In the genomic region with DNA sequence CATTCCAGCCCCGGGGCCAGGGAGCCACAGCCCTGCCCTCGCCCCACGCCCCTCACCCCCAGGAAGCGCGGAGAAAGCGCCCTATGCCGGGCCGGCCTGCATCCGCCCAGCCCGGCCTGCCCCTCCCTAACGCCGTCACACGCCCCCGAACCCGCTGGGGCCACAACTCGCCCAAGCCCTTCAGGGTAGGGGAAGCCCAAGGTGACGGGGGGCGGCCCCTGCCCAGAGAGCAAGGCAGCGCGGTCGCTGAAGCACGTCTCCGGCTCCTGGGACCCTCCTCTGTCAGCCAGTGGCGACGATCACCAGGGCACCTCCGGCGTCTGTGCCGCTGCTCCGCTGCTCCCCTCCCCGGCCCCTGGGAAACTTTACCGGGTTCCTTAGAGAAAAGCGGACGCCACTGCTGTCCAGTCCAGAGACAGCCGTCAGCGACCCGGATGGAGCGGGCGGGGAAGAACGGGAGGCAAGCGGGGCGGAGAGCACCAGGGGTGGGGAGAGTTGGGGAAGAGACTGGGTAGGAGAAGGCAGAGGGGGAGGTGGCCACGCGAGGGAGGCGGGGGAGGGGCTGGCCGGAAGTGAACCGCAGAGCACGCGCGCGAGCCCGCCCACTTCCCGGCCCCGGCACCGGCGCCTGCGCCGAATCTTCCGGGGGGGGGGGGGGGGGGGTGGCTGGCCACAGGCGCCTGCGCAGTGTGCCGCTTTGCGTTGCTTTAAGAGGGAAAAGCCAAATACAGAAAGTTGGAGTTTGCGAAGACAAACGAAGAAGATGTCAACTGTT, we compare ENCODE assay signal across 1 cellular context.
TF ChIP-seq lines count a peak whose summit lies in the region.

A gene with protein sequence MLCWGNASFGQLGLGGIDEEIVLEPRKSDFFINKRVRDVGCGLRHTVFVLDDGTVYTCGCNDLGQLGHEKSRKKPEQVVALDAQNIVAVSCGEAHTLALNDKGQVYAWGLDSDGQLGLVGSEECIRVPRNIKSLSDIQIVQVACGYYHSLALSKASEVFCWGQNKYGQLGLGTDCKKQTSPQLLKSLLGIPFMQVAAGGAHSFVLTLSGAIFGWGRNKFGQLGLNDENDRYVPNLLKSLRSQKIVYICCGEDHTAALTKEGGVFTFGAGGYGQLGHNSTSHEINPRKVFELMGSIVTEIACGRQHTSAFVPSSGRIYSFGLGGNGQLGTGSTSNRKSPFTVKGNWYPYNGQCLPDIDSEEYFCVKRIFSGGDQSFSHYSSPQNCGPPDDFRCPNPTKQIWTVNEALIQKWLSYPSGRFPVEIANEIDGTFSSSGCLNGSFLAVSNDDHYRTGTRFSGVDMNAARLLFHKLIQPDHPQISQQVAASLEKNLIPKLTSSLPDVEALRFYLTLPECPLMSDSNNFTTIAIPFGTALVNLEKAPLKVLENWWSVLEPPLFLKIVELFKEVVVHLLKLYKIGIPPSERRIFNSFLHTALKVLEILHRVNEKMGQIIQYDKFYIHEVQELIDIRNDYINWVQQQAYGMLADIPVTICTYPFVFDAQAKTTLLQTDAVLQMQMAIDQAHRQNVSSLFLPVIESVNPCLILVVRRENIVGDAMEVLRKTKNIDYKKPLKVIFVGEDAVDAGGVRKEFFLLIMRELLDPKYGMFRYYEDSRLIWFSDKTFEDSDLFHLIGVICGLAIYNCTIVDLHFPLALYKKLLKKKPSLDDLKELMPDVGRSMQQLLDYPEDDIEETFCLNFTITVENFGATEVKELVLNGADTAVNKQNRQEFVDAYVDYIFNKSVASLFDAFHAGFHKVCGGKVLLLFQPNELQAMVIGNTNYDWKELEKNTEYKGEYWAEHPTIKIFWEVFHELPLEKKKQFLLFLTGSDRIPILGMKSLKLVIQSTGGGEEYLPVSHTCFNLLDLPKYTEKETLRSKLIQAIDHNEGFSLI (minus strand): TSS at position 509 of the 775 bp plus-strand sequence. CDS start 2,175 bp downstream, outside the sequence.

TF ChIP-seq in HEK293, 187 proteins besides CTCF, POLR2A, EP300 and RAD21 (continued from another document and continues in another):
- TF ChIP-seq, protein P1, sequence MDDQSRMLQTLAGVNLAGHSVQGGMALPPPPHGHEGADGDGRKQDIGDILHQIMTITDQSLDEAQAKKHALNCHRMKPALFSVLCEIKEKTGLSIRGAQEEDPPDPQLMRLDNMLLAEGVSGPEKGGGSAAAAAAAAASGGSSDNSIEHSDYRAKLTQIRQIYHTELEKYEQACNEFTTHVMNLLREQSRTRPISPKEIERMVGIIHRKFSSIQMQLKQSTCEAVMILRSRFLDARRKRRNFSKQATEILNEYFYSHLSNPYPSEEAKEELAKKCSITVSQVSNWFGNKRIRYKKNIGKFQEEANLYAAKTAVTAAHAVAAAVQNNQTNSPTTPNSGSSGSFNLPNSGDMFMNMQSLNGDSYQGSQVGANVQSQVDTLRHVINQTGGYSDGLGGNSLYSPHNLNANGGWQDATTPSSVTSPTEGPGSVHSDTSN (CRISPR knock-in tag; IDR thresholded peaks at IDR 0.05) = no peak
- no peak for TF ChIP-seq ZNF138 (tag by site-specific recombination; IDR thresholded peaks at IDR 0.05; ENCODE audit: borderline replicate concordance)
- TF ChIP-seq SP7 (tag by site-specific recombination; IDR thresholded peaks at IDR 0.05) = no peak; the same call in 1 of the 2 replicates
- TF ChIP-seq ZFP3 (tag by site-specific recombination; IDR thresholded peaks at IDR 0.05; ENCODE audit: low read depth) = no peak
- no peak for TF ChIP-seq GLI2 (tag by site-specific recombination; IDR thresholded peaks at IDR 0.05; ENCODE audit: borderline replicate concordance, low read depth)
- TF ChIP-seq TCF7L2 (IDR thresholded peaks at IDR 0.05; ENCODE audit: borderline replicate concordance, low read depth, low read length) = no peak
- TF ChIP-seq ZNF837 (tag by site-specific recombination; IDR thresholded peaks at IDR 0.05) = no peak
- TF ChIP-seq ZFHX2 (tag by site-specific recombination; conservative IDR thresholded peaks at IDR 0.05) = peak; percentile 84
- TF ChIP-seq ZNF548 (tag by site-specific recombination; IDR thresholded peaks at IDR 0.05) = no peak
- no peak for TF ChIP-seq ZNF658 (tag by site-specific recombination; IDR thresholded peaks at IDR 0.05)
- TF ChIP-seq, protein P2, sequence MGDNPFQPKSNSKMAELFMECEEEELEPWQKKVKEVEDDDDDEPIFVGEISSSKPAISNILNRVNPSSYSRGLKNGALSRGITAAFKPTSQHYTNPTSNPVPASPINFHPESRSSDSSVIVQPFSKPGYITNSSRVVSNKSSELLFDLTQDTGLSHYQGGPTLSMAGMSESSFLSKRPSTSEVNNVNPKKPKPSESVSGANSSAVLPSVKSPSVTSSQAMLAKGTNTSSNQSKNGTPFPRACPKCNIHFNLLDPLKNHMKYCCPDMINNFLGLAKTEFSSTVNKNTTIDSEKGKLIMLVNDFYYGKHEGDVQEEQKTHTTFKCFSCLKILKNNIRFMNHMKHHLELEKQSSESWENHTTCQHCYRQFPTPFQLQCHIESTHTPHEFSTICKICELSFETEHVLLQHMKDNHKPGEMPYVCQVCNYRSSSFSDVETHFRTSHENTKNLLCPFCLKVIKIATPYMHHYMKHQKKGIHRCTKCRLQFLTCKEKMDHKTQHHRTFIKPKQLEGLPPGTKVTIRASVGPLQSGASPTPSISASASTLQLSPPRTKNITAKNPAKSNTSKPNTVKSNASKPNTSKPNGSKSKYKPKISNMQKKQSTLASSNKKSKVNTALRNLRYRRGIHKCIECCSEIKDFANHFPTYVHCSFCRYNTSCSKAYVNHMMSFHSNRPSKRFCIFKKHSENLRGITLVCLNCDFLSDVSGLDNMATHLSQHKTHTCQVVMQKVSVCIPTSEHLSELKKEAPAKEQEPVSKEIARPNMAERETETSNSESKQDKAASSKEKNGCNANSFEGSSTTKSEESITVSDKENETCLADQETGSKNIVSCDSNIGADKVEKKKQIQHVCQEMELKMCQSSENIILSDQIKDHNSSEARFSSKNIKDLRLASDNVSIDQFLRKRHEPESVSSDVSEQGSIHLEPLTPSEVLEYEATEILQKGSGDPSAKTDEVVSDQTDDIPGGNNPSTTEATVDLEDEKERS (tag by site-specific recombination; IDR thresholded peaks at IDR 0.05) = no peak
- TF ChIP-seq ZNF114 (tag by site-specific recombination; IDR thresholded peaks at IDR 0.05) = no peak
- TF ChIP-seq ZBTB17 (tag by site-specific recombination; IDR thresholded peaks at IDR 0.05) = peak; percentile 50
- TF ChIP-seq ZNF701 (tag by site-specific recombination; IDR thresholded peaks at IDR 0.05) = no peak
- TF ChIP-seq ZNF211 (tag by site-specific recombination; IDR thresholded peaks at IDR 0.05; ENCODE audit: low read depth) = no peak
- TF ChIP-seq ZXDB (tag by site-specific recombination; IDR thresholded peaks at IDR 0.05) = peak; percentile 87; the same call in 1 of the 2 replicates
- no peak for TF ChIP-seq ZNF626 (tag by site-specific recombination; IDR thresholded peaks at IDR 0.05)
- TF ChIP-seq ZNF654 (tag by site-specific recombination; IDR thresholded peaks at IDR 0.05; ENCODE audit: low read depth) = no peak
- no peak for TF ChIP-seq ZNF239 (tag by site-specific recombination; IDR thresholded peaks at IDR 0.05)
- no peak for TF ChIP-seq ZNF785 (tag by site-specific recombination; IDR thresholded peaks at IDR 0.05)
- TF ChIP-seq, protein P3, sequence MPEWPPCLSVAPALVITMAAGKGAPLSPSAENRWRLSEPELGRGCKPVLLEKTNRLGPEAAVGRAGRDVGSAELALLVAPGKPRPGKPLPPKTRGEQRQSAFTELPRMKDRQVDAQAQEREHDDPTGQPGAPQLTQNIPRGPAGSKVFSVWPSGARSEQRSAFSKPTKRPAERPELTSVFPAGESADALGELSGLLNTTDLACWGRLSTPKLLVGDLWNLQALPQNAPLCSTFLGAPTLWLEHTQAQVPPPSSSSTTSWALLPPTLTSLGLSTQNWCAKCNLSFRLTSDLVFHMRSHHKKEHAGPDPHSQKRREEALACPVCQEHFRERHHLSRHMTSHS (tag by site-specific recombination; IDR thresholded peaks at IDR 0.05) = no peak
- no peak for TF ChIP-seq ZSCAN23 (tag by site-specific recombination; IDR thresholded peaks at IDR 0.05)
- no peak for TF ChIP-seq ZNF776 (tag by site-specific recombination; IDR thresholded peaks at IDR 0.05; ENCODE audit: borderline replicate concordance)
- no peak for TF ChIP-seq ZNF223 (tag by site-specific recombination; IDR thresholded peaks at IDR 0.05)
- TF ChIP-seq ZNF169 (tag by site-specific recombination; IDR thresholded peaks at IDR 0.05) = no peak
- TF ChIP-seq BCL11B (tag by site-specific recombination; IDR thresholded peaks at IDR 0.05; ENCODE audit: low read depth) = no peak; the same call in 1 of the 2 replicates
- TF ChIP-seq ZNF777 (tag by site-specific recombination; IDR thresholded peaks at IDR 0.05; ENCODE audit: borderline replicate concordance) = peak; percentile 64; the same call in 1 of the 2 replicates
- TF ChIP-seq BCL11A (tag by site-specific recombination; IDR thresholded peaks at IDR 0.05; ENCODE audit: low read depth) = no peak
- TF ChIP-seq, protein P4, sequence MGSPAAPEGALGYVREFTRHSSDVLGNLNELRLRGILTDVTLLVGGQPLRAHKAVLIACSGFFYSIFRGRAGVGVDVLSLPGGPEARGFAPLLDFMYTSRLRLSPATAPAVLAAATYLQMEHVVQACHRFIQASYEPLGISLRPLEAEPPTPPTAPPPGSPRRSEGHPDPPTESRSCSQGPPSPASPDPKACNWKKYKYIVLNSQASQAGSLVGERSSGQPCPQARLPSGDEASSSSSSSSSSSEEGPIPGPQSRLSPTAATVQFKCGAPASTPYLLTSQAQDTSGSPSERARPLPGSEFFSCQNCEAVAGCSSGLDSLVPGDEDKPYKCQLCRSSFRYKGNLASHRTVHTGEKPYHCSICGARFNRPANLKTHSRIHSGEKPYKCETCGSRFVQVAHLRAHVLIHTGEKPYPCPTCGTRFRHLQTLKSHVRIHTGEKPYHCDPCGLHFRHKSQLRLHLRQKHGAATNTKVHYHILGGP (tag by site-specific recombination; IDR thresholded peaks at IDR 0.05) = no peak
- TF ChIP-seq, protein P5, sequence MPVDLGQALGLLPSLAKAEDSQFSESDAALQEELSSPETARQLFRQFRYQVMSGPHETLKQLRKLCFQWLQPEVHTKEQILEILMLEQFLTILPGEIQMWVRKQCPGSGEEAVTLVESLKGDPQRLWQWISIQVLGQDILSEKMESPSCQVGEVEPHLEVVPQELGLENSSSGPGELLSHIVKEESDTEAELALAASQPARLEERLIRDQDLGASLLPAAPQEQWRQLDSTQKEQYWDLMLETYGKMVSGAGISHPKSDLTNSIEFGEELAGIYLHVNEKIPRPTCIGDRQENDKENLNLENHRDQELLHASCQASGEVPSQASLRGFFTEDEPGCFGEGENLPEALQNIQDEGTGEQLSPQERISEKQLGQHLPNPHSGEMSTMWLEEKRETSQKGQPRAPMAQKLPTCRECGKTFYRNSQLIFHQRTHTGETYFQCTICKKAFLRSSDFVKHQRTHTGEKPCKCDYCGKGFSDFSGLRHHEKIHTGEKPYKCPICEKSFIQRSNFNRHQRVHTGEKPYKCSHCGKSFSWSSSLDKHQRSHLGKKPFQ (tag by site-specific recombination; IDR thresholded peaks at IDR 0.05) = no peak
- TF ChIP-seq, protein P6, sequence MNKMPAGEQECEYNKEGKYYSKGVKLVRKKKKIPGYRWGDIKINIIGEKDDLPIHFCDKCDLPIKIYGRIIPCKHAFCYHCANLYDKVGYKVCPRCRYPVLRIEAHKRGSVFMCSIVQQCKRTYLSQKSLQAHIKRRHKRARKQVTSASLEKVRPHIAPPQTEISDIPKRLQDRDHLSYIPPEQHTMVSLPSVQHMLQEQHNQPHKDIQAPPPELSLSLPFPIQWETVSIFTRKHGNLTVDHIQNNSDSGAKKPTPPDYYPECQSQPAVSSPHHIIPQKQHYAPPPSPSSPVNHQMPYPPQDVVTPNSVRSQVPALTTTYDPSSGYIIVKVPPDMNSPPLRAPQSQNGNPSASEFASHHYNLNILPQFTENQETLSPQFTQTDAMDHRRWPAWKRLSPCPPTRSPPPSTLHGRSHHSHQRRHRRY (tag by site-specific recombination; IDR thresholded peaks at IDR 0.05) = no peak
- no peak for TF ChIP-seq ZNF791 (tag by site-specific recombination; IDR thresholded peaks at IDR 0.05)
- TF ChIP-seq REPIN1 (tag by site-specific recombination; IDR thresholded peaks at IDR 0.05; ENCODE audit: low read depth) = no peak
- TF ChIP-seq ZEB2 (tag by site-specific recombination; IDR thresholded peaks at IDR 0.05) = peak; percentile 76; the same call in 1 of the 2 replicates
- TF ChIP-seq, protein P7, sequence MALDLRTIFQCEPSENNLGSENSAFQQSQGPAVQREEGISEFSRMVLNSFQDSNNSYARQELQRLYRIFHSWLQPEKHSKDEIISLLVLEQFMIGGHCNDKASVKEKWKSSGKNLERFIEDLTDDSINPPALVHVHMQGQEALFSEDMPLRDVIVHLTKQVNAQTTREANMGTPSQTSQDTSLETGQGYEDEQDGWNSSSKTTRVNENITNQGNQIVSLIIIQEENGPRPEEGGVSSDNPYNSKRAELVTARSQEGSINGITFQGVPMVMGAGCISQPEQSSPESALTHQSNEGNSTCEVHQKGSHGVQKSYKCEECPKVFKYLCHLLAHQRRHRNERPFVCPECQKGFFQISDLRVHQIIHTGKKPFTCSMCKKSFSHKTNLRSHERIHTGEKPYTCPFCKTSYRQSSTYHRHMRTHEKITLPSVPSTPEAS (tag by site-specific recombination; IDR thresholded peaks at IDR 0.05) = no peak
- TF ChIP-seq ZNF423 (tag by site-specific recombination; IDR thresholded peaks at IDR 0.05) = no peak
- TF ChIP-seq ZNF391 (tag by site-specific recombination; IDR thresholded peaks at IDR 0.05; ENCODE audit: borderline replicate concordance, low read depth) = peak; percentile 49; the same call in 1 of the 2 replicates
- no peak for TF ChIP-seq ZNF350 (tag by site-specific recombination; IDR thresholded peaks at IDR 0.05)
- peak; percentile 69 for TF ChIP-seq ZNF600 (tag by site-specific recombination; IDR thresholded peaks at IDR 0.05)
- TF ChIP-seq ZIC2 (tag by site-specific recombination; IDR thresholded peaks at IDR 0.05) = peak; percentile 49
- TF ChIP-seq ZNF146 (tag by site-specific recombination; IDR thresholded peaks at IDR 0.05) = no peak
- no peak; the same call in 1 of the 2 replicates for TF ChIP-seq PRDM1 (tag by site-specific recombination; IDR thresholded peaks at IDR 0.05)
- TF ChIP-seq ZNF571 (tag by site-specific recombination; IDR thresholded peaks at IDR 0.05) = no peak
- no peak for TF ChIP-seq ZSCAN16 (tag by site-specific recombination; IDR thresholded peaks at IDR 0.05)
- TF ChIP-seq ZNF677 (tag by site-specific recombination; IDR thresholded peaks at IDR 0.05) = no peak
- TF ChIP-seq ZNF610 (tag by site-specific recombination; IDR thresholded peaks at IDR 0.05; ENCODE audit: borderline replicate concordance) = no peak
- no peak for TF ChIP-seq ZNF37A (tag by site-specific recombination; IDR thresholded peaks at IDR 0.05)
- TF ChIP-seq ZNF514 (tag by site-specific recombination; IDR thresholded peaks at IDR 0.05) = no peak
- no peak for TF ChIP-seq SETDB1 (IDR thresholded peaks at IDR 0.05; ENCODE audit: insufficient read length, low read length)
- TF ChIP-seq, protein P8, sequence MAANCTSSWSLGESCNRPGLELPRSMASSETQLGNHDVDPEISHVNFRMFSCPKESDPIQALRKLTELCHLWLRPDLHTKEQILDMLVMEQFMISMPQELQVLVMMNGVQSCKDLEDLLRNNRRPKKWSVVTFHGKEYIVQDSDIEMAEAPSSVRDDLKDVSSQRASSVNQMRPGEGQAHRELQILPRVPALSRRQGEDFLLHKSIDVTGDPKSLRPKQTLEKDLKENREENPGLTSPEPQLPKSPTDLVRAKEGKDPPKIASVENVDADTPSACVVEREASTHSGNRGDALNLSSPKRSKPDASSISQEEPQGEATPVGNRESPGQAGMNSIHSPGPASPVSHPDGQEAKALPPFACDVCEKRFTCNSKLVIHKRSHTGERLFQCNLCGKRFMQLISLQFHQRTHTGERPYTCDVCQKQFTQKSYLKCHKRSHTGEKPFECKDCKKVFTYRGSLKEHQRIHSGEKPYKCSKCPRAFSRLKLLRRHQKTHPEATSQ (tag by site-specific recombination; IDR thresholded peaks at IDR 0.05) = no peak
